ENCODE assay signal across 8 cellular contexts in genomic region chr11:46121724-46122477, GRCh38. TPM values are rescaled to one million over a fixed set of nuclear protein-coding genes. Genes with fewer than 3 reads are reported as not detected.
A peak's percentile ranks its signal among the peaks of the same experiment; 100 is the strongest.
DNase-seq lines count a peak whose midpoint lies in the region; ATAC-seq and TF ChIP-seq lines count a peak whose summit lies in the region.

No MANE protein-coding gene starts in this region.

- H3K4me2 ChIP-seq in hepatocyte: peak overlapping the region; percentile 76

- no peaks in the 10 kb centered on the region for H3K27me3 ChIP-seq in ascending aorta
- no peaks in the 10 kb centered on the region for H3K27me3 ChIP-seq in hepatocyte

- H3K79me2 ChIP-seq in hepatocyte: peaks cover 29% of the 10 kb centered on the region

- H3K4me3 ChIP-seq in ascending aorta (peak overlapping the region; percentile 69 to 95), hepatocyte (peak overlapping the region; percentile 40)

- H3K4me1 ChIP-seq in ascending aorta: peaks cover 0 to 15% of the 10 kb centered on the region in 2 donors
- H3K4me1 ChIP-seq in hepatocyte (ENCODE audit: insufficient read depth): peaks cover 19% of the 10 kb centered on the region

- H3K36me3 ChIP-seq in ascending aorta (no peaks in the 10 kb centered on the region), hepatocyte (replicated peaks; ENCODE audit: insufficient read depth, low read depth) (no peaks in the 10 kb centered on the region)

- H3K9me3 ChIP-seq in ascending aorta: no peaks in the 10 kb centered on the region
- H3K9me3 ChIP-seq in hepatocyte (ENCODE audit: low read depth): no peaks in the 10 kb centered on the region

- H3K27ac ChIP-seq in ascending aorta (peak overlapping the region; percentile 58 to 95), hepatocyte (peak overlapping the region; percentile 96)

- ATAC-seq in HG02852 (IDR thresholded peaks at IDR 0.05; ENCODE audit: unreplicated experiment): peak; percentile 48

- peak; percentile 75 for TF ChIP-seq POLR2A in GM15510 (IDR thresholded peaks at IDR 0.05; ENCODE audit: borderline replicate concordance, extremely low read depth, insufficient read length)

- H4K20me1 ChIP-seq in hepatocyte (ENCODE audit: insufficient read depth, poor library complexity, severe bottlenecking): peaks cover 14% of the 10 kb centered on the region

- WGBS in hepatocyte (ENCODE audit: low lambda C conversion rate, missing lambda C conversion rate): 1% methylated on average over 23 of the region's 74 CpGs

- H3K9me2 ChIP-seq in hepatocyte (replicated peaks; ENCODE audit: insufficient read depth): no peaks in the 10 kb centered on the region

- TF ChIP-seq CTCF in ascending aorta (IDR thresholded peaks at IDR 0.05) (no peak), hepatocyte (IDR thresholded peaks at IDR 0.05; ENCODE audit: poor library complexity) (no peak)

- intact Hi-C loops in ascending aorta (cut with DNase I): loop anchor here (5.0 to 10.0 kb wide), 6 partner anchors 115 to 1555 kb away; partner anchors contain the start of genes CD82, DGKZ and PEX16

- DNase-seq in NCI-H146 (lab: John Stamatoyannopoulos, UW) (peak; percentile 89), T-helper 2 cell (peak; percentile 49 to 95 (median 71)), ascending aorta (ENCODE audit: low spot score in 2 of 2) (peak; percentile 30 to 87), hepatocyte (ENCODE audit: low spot score) (peak; percentile 93), retina (peak; percentile 88), cortex of kidney (lab: John Stamatoyannopoulos, UW) (no peak)

- peak overlapping the region; percentile 52 for H2AFZ ChIP-seq in hepatocyte

RNA-seq across cellular contexts. Expression of gene PHF21A, which starts 0.6 kb away (rescaled TPM):
- 69.7 TPM for total RNA-seq in ascending aorta
- 27.7 and 30.4 TPM in 2 replicates for total RNA-seq in hepatocyte
- 20.5 and 24.6 TPM in 2 replicates for polyA plus RNA-seq in hepatocyte
